ENCODE assay signal across 37 cellular contexts in the genomic region with DNA sequence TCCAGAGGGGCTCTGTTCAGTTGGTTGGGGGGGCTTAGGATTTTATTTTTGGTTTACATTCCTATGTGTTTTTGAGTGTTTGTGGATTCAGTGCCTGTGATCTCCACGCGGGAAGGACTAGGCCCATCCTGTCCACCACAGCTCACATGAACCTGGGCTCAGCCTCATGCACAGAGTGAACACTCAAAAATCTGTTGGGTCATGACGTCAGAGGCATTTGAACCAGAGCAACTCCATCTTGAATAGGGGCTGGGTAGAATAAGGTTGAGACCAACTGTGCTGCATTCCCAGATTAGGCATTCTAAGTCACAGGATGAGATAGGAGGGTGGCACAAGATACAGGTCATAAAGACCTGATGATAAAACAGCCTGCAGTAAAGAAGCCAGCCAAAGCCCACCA.
A peak's percentile ranks its signal among the peaks of the same experiment; 100 is the strongest.
DNase-seq lines count a peak whose midpoint lies in the region; ATAC-seq, FAIRE-seq and TF ChIP-seq lines count a peak whose summit lies in the region.
"Had no signal": no experiment of that assay in that cellular context is flagged by ENCODE, and none has a peak within 500 bp of the region (broad histone marks: within the 10 kb centered on the region; RNA-seq: fewer than 3 reads in every experiment).

No MANE protein-coding gene starts in this region.

- CTCF ChIA-PET in HepG2 (lab: Yijun Ruan, JAX; ENCODE audit: low intra/inter-chr PET ratio, low total read pairs) (no interaction called here), K562 (lab: Yijun Ruan, JAX; ENCODE audit: low intra/inter-chr PET ratio) (no interaction called here)

- 27% methylated on average over 3 of the region's 3 CpGs for WGBS in HepG2 (ENCODE audit: low lambda C conversion rate)
- WGBS in right lobe of liver (ENCODE audit: insufficient coverage, low coverage, low lambda C conversion rate, missing lambda C conversion rate) = 75% methylated on average over 3 of the region's 3 CpGs
- WGBS in K562 (ENCODE audit: insufficient coverage, low coverage, missing lambda C conversion rate) = 0% methylated on average over 3 of the region's 3 CpGs
- WGBS in esophagus muscularis mucosa = 78% methylated on average over 3 of the region's 3 CpGs

- H3K36me3 ChIP-seq in HepG2 (replicated peaks in 1 of 2; ENCODE audit: control insufficient read depth in 1 of 2, insufficient read depth in 2 of 2, low read length in 2 of 2) = no peaks in the 10 kb centered on the region
- no peaks in the 10 kb centered on the region for H3K36me3 ChIP-seq in right lobe of liver
- no peaks in the 10 kb centered on the region for H3K36me3 ChIP-seq in K562 (ENCODE audit: control insufficient read depth, insufficient read depth, low read length)
- no peaks in the 10 kb centered on the region for H3K36me3 ChIP-seq in esophagus muscularis mucosa
- H3K36me3 ChIP-seq: BE2C; BLaER1; BLaER1 treated with 17β-estradiol and CSF1 and Interleukin-3, amounts not matched to agents 10 nM and 100 nM had no signal

- no peaks in the 10 kb centered on the region for H4K20me1 ChIP-seq in HepG2 (ENCODE audit: insufficient read depth, low read length)
- H4K20me1 ChIP-seq in K562 (replicated peaks; ENCODE audit: control insufficient read depth, insufficient read depth, low read length) = no peaks in the 10 kb centered on the region
- H4K20me1 ChIP-seq: BLaER1; BLaER1 treated with 17β-estradiol and CSF1 and Interleukin-3, amounts not matched to agents 10 nM and 100 nM had no signal

- H3K27me3 Mint-ChIP-seq in activated T-cell treated with anti-CD3 and anti-CD28 coated beads, Interleukin-2, amount 50 U/mL, for 4 hours (ENCODE audit: low read depth) = peaks cover 23% of the 10 kb centered on the region

- H3K4me3 Mint-ChIP-seq in activated T-cell treated with anti-CD3 and anti-CD28 coated beads, Interleukin-2, amount 50 U/mL, for 4 hours = no peak overlapping the region
- H3K4me3 Mint-ChIP-seq: B cell; CD14-positive monocyte; CD4-positive, alpha-beta memory T cell; CD4-positive, alpha-beta T cell; CD4-positive, CD25-positive, alpha-beta regulatory T cell; CD8-positive, alpha-beta memory T cell; CD8-positive, alpha-beta T cell had no signal

- FAIRE-seq in HepG2 (lab: Jason Lieb, UNC) (no peak), GM12892 (lab: Jason Lieb, UNC) (peak; percentile 42), K562 (lab: Jason Lieb, UNC) (no peak)
- FAIRE-seq: A204.1, A549, D721Med had no signal

- DNase-seq in HepG2 (ENCODE audit: low spot score) (no peak), right lobe of liver (no peak), GM12892 (ENCODE audit: insufficient read length) (no peak), K562 (ENCODE audit: extremely low read depth in 1 of 4, low spot score in 3 of 4) (no peak), esophagus muscularis mucosa (ENCODE audit: extremely low spot score) (peak; percentile 68), NCI-H345 (lab: John Stamatoyannopoulos, UW) (no peak), T1000 (lab: John Stamatoyannopoulos, UW) (no peak)
- no peak for DNase-seq in activated T-cell treated with anti-CD3 and anti-CD28 coated beads, Interleukin-2, amount 50 U/mL, for 4 hours
- DNase-seq: 8988T; ACHN; AML-193; BE2C; C1 segment of cervical spinal cord; Caco-2; Calu3; CD4-positive, alpha-beta memory T cell; CD4-positive, alpha-beta T cell; CD4-positive, CD25-positive, alpha-beta regulatory T cell; CD8-positive, alpha-beta memory T cell; CD8-positive, alpha-beta T cell; COR-L47; DMS 273 treated with DMSO at 0.1 percent for 48 hours; DMS153; DMS53; DMS79; DMS79 treated with DMSO at 0.1 percent for 48 hours; DND-41; EL had no signal

- TF ChIP-seq POLR2A in HepG2 (IDR thresholded peaks at IDR 0.05; ENCODE audit: insufficient read depth in 1 of 2, low read depth in 2 of 2, low read length in 2 of 2) (no peak), right lobe of liver (IDR thresholded peaks at IDR 0.05) (no peak), GM12892 (IDR thresholded peaks at IDR 0.05; ENCODE audit: low read depth, low read length) (no peak), K562 (conservative IDR thresholded peaks at IDR 0.05) (no peak), esophagus muscularis mucosa (IDR thresholded peaks at IDR 0.05; ENCODE audit: low read depth) (no peak)

- no peaks in the 10 kb centered on the region for H3K79me2 ChIP-seq in HepG2 (ENCODE audit: insufficient read depth, low read length)
- no peaks in the 10 kb centered on the region for H3K79me2 ChIP-seq in K562 (ENCODE audit: control insufficient read depth, insufficient read depth, low read length)

- H3K4me3 ChIP-seq in HepG2 (replicated peaks in 1 of 3; ENCODE audit: insufficient read depth in 1 of 3, low read depth in 2 of 3, low read length in 3 of 3) (no peak overlapping the region), right lobe of liver (no peak overlapping the region), K562 (no peak overlapping the region), esophagus muscularis mucosa (no peak overlapping the region)
- H3K4me3 ChIP-seq: A549; BLaER1; BLaER1 treated with 17β-estradiol and CSF1 and Interleukin-3, amounts not matched to agents 10 nM and 100 nM had no signal

- no peaks in the 10 kb centered on the region for H3K4me1 Mint-ChIP-seq in activated T-cell treated with anti-CD3 and anti-CD28 coated beads, Interleukin-2, amount 50 U/mL, for 4 hours (ENCODE audit: low read depth)
- H3K4me1 Mint-ChIP-seq: B cell; CD14-positive monocyte; CD4-positive, alpha-beta memory T cell; CD4-positive, CD25-positive, alpha-beta regulatory T cell; CD8-positive, alpha-beta memory T cell had no signal

- no peak for TF ChIP-seq RAD21 in HepG2 (CRISPR knock-in tag; IDR thresholded peaks at IDR 0.05)
- TF ChIP-seq RAD21 in K562 (CRISPR knock-in tag; conservative IDR thresholded peaks at IDR 0.05 in 1 of 2, IDR thresholded peaks at IDR 0.05 in 1 of 2) = no peak

- H3K27me3 ChIP-seq in HepG2 (ENCODE audit: control insufficient read depth in 1 of 2, insufficient read depth in 2 of 2, low read length in 2 of 2) (no peaks in the 10 kb centered on the region; a peak in 2 of 5 replicates), right lobe of liver (no peaks in the 10 kb centered on the region), K562 (ENCODE audit: control insufficient read depth in 2 of 2, insufficient read depth in 2 of 2, low read length in 2 of 2) (peaks cover 0 to 16% of the 10 kb centered on the region in 2 experiments; a peak in 2 of 5 replicates), esophagus muscularis mucosa (no peaks in the 10 kb centered on the region)
- H3K27me3 ChIP-seq: BE2C; BLaER1; BLaER1 treated with 17β-estradiol and CSF1 and Interleukin-3, amounts not matched to agents 10 nM and 100 nM had no signal

- TF ChIP-seq EP300 in HepG2 (IDR thresholded peaks at IDR 0.05; ENCODE audit: low read depth in 2 of 2, low read length in 2 of 2) = no peak
- no peak for TF ChIP-seq EP300 in HepG2 (CRISPR knock-in tag; IDR thresholded peaks at IDR 0.05; ENCODE audit: borderline replicate concordance)
- TF ChIP-seq EP300 in K562 (IDR thresholded peaks at IDR 0.05; ENCODE audit: low read length) = no peak
- TF ChIP-seq EP300 in esophagus muscularis mucosa (IDR thresholded peaks at IDR 0.05) = no peak

- BruUV-seq in HepG2 (replicated peaks; lab: Mats Ljungman, UMichigan) (no TSS peak), K562 (replicated peaks; lab: Mats Ljungman, UMichigan) (no TSS peak)

- H2AFZ ChIP-seq in HepG2 (ENCODE audit: low read length) = no peak overlapping the region
- H2AFZ ChIP-seq in K562 (ENCODE audit: low read depth, low read length) = no peak overlapping the region

- ATAC-seq in HepG2 (no peak), right lobe of liver (no peak), K562 (no peak)
- ATAC-seq in activated T-cell treated with anti-CD3 and anti-CD28 coated beads, Interleukin-2, amount 50 U/mL, for 4 hours = no peak
- ATAC-seq: A549; CD8-positive, alpha-beta T cell had no signal

- no peaks in the 10 kb centered on the region for H3K9me1 ChIP-seq in K562 (ENCODE audit: control insufficient read depth, insufficient read depth, low read length)

- in situ Hi-C loops in HepG2 (cut with HindIII; ENCODE audit: extremely low pct_ligation_motif_present, low pct_unique_long_range_greater_than_20kb) (no loop called here), K562 (cut with MboI) (no loop called here)

- H3K4me2 ChIP-seq in HepG2 (ENCODE audit: low read depth, low read length) = no peak overlapping the region
- no peak overlapping the region for H3K4me2 ChIP-seq in K562 (ENCODE audit: insufficient read depth, low read length)
- H3K4me2 ChIP-seq: A549 had no signal

- POLR2A ChIA-PET in HepG2 (lab: Yijun Ruan, JAX) (no interaction called here), K562 (lab: Yijun Ruan, JAX) (interaction anchor here (1.1 kb wide), 1 partner anchor 111 kb away, joined by 3 read pairs; no protein-coding TSS in a partner anchor)

- H3K4me1 ChIP-seq in HepG2 (ENCODE audit: insufficient read depth, low read length) (no peaks in the 10 kb centered on the region), right lobe of liver (no peaks in the 10 kb centered on the region), K562 (replicated peaks in 1 of 2; ENCODE audit: control insufficient read depth in 2 of 2, insufficient read depth in 2 of 2, low read length in 2 of 2) (no peaks in the 10 kb centered on the region), esophagus muscularis mucosa (peaks cover 0 to 14% (median 0%) of the 10 kb centered on the region in 4 donors)
- H3K4me1 ChIP-seq: A549, BE2C, Caco-2 had no signal

- H3K9me3 ChIP-seq in HepG2 (ENCODE audit: low read length) (peaks cover 14% of the 10 kb centered on the region; the same call in 1 of the 2 replicates), right lobe of liver (no peaks in the 10 kb centered on the region), K562 (replicated peaks; ENCODE audit: control insufficient read depth, insufficient read depth, low read depth, low read length) (no peaks in the 10 kb centered on the region), esophagus muscularis mucosa (peaks cover 0 to 8% (median 0%) of the 10 kb centered on the region in 4 donors)
- H3K9me3 ChIP-seq: A549, BE2C, Caco-2 had no signal

- TF ChIP-seq CTCF in HepG2 (CRISPR knock-in tag; IDR thresholded peaks at IDR 0.05) (no peak), right lobe of liver (IDR thresholded peaks at IDR 0.05) (no peak), K562 (IDR thresholded peaks at IDR 0.05 in 2 of 3, conservative IDR thresholded peaks at IDR 0.05 in 1 of 3; ENCODE audit: insufficient read depth in 2 of 3, low read depth in 1 of 3, low read length in 3 of 3) (no peak), esophagus muscularis mucosa (IDR thresholded peaks at IDR 0.05) (no peak)

- intact Hi-C loops in HepG2 (cut with micrococcal nuclease; ENCODE audit: unreplicated experiment) = no loop called here
- intact Hi-C loops in right lobe of liver (cut with DNase I) = no loop called here
- intact Hi-C loops in K562 (cut with micrococcal nuclease) = no loop called here
- intact Hi-C loops in esophagus muscularis mucosa (cut with DNase I) = no loop called here

- no peaks in the 10 kb centered on the region for H3K36me3 Mint-ChIP-seq in activated T-cell treated with anti-CD3 and anti-CD28 coated beads, Interleukin-2, amount 50 U/mL, for 4 hours (ENCODE audit: insufficient read depth)
- H3K36me3 Mint-ChIP-seq: CD14-positive monocyte; CD4-positive, CD25-positive, alpha-beta regulatory T cell; CD8-positive, alpha-beta T cell had no signal

- no peak overlapping the region for H3K9ac ChIP-seq in HepG2 (ENCODE audit: insufficient read depth, low read depth, low read length)
- no peak overlapping the region for H3K9ac ChIP-seq in K562 (ENCODE audit: insufficient read depth in 1 of 2, low read depth in 2 of 2, low read length in 2 of 2)
- H3K9ac ChIP-seq: BLaER1; BLaER1 treated with 17β-estradiol and CSF1 and Interleukin-3, amounts not matched to agents 10 nM and 100 nM had no signal

- H3K27ac ChIP-seq in HepG2 (ENCODE audit: extremely low read length, insufficient read depth, low read length) (no peak overlapping the region), right lobe of liver (no peak overlapping the region), K562 (ENCODE audit: extremely low read depth, low read depth, low read length) (no peak overlapping the region), esophagus muscularis mucosa (replicated peaks in 1 of 4) (no peak overlapping the region)
- H3K27ac ChIP-seq: 22Rv1; A549; BLaER1; BLaER1 treated with 17β-estradiol and CSF1 and Interleukin-3, amounts not matched to agents 10 nM and 100 nM; C4-2B had no signal

- H3K9me3 Mint-ChIP-seq in activated T-cell treated with anti-CD3 and anti-CD28 coated beads, Interleukin-2, amount 50 U/mL, for 4 hours = peaks cover 11% of the 10 kb centered on the region
